In genomic region chr5:103346162-103346748, GRCh38 we compare ENCODE assay signal across 18 cellular contexts.
"Had no signal": no experiment of that assay in that cellular context is flagged by ENCODE, and none has a peak within 500 bp of the region (broad histone marks: within the 10 kb centered on the region; RNA-seq: fewer than 3 reads in every experiment).

No MANE protein-coding gene starts in this region.

- H3K36me3 ChIP-seq: brain microvascular endothelial cell, lower lobe of right lung, neutrophil, right atrium auricular region, tibial nerve had no signal

- H3K27ac Mint-ChIP-seq: activated CD4-positive, alpha-beta memory T cell treated with anti-CD3 and anti-CD28 coated beads for 36 hours; activated naive CD8-positive, alpha-beta T cell treated with anti-CD3 and anti-CD28 coated beads for 36 hours; dendritic cell treated with granulocyte-macrophage colony-stimulating factor and Interleukin-4, amounts not matched to agents 40 ng/mL and 50 ng/mL, for 4 days; naive B cell; stimulated activated memory B cell treated with anti-CD40 and anti-IgM and Interleukin-4, amounts not matched to agents 10 μg/mL and 1 μg/mL and 100 μg/mL, for 72 hours had no signal

- H3K9me3 Mint-ChIP-seq: activated naive CD8-positive, alpha-beta T cell treated with anti-CD3 and anti-CD28 coated beads for 36 hours had no signal

- H3K4me3 ChIP-seq: lower lobe of right lung, right atrium auricular region, tibial nerve had no signal

- H3K27ac ChIP-seq: brain microvascular endothelial cell, lower lobe of right lung, neutrophil, right atrium auricular region, tibial nerve had no signal

- H3K27me3 Mint-ChIP-seq: dendritic cell treated with granulocyte-macrophage colony-stimulating factor and Interleukin-4, amounts not matched to agents 40 ng/mL and 50 ng/mL, for 4 days had no signal

- H3K4me1 ChIP-seq: lower lobe of right lung, right atrium auricular region, tibial nerve had no signal

- H3K27me3 ChIP-seq: brain microvascular endothelial cell, neutrophil, right atrium auricular region, tibial nerve had no signal

- H3K4me1 Mint-ChIP-seq: activated naive CD8-positive, alpha-beta T cell treated with anti-CD3 and anti-CD28 coated beads for 36 hours; naive B cell; stimulated activated memory B cell treated with anti-CD40 and anti-IgM and Interleukin-4, amounts not matched to agents 10 μg/mL and 1 μg/mL and 100 μg/mL, for 72 hours had no signal

- DNase-seq: activated CD4-positive, alpha-beta memory T cell treated with anti-CD3 and anti-CD28 coated beads for 36 hours; activated CD4-positive, CD25-positive, alpha-beta regulatory T cell treated with anti-CD3 and anti-CD28 coated beads, Interleukin-2, amount 50 U/mL, for 72 hours; activated gamma-delta T cell; activated naive CD8-positive, alpha-beta T cell treated with anti-CD3 and anti-CD28 coated beads for 36 hours; activated T-cell treated with anti-CD3 and anti-CD28 coated beads, Interleukin-2, amount 50 U/mL, for 48 hours; brain microvascular endothelial cell; kidney glomerular epithelial cell; lower lobe of right lung; naive B cell; posterior cingulate gyrus; small intestine; T-helper 2 cell had no signal

- H3K4me3 Mint-ChIP-seq: activated CD4-positive, alpha-beta memory T cell treated with anti-CD3 and anti-CD28 coated beads for 36 hours; activated naive CD8-positive, alpha-beta T cell treated with anti-CD3 and anti-CD28 coated beads for 36 hours; dendritic cell treated with granulocyte-macrophage colony-stimulating factor and Interleukin-4, amounts not matched to agents 40 ng/mL and 50 ng/mL, for 4 days; naive B cell; stimulated activated memory B cell treated with anti-CD40 and anti-IgM and Interleukin-4, amounts not matched to agents 10 μg/mL and 1 μg/mL and 100 μg/mL, for 72 hours had no signal

- H3K9me3 ChIP-seq: lower lobe of right lung, neutrophil, tibial nerve had no signal

- ATAC-seq: esophagus mucosa; lower lobe of right lung; stimulated activated memory B cell treated with anti-CD40 and anti-IgM and Interleukin-4, amounts not matched to agents 10 μg/mL and 1 μg/mL and 100 μg/mL, for 72 hours had no signal

- H3K36me3 Mint-ChIP-seq: activated CD4-positive, alpha-beta memory T cell treated with anti-CD3 and anti-CD28 coated beads for 36 hours; activated naive CD8-positive, alpha-beta T cell treated with anti-CD3 and anti-CD28 coated beads for 36 hours; naive B cell; stimulated activated memory B cell treated with anti-CD40 and anti-IgM and Interleukin-4, amounts not matched to agents 10 μg/mL and 1 μg/mL and 100 μg/mL, for 72 hours had no signal
